ENCODE assay signal across 8 cellular contexts in the genomic region with DNA sequence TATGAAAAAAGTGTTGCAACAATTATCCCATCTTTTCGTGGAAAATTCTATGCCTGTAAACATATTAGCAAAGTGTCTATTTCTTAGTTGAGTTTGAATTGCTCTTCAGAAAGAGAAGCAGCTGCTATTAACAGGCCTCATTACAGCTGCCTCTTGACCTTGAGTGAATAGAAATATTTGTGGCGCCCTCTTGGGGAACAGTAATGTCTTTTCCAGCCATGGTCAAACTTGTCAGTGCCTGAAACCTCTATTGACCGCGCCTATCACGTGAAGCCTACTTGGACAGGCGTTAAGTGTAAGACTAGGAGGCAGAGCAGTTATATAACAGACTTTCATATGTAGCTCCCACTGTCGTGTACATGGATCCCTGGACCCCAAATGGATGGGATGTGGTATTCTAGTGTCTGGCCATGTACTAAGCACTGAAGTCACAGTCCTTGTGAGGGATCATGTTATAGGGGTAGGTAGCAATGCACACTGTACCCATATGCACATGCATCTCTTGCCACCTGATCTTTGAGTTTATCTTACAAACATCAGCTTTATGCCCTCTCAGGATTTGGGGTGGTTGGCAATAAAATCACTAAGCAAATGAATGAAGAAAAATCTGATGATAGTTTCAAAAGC.
DNase-seq lines count a peak whose midpoint lies in the region; ATAC-seq lines count a peak whose summit lies in the region.

No MANE protein-coding gene starts in this region.

- no peak overlapping the region for H3K4me3 Mint-ChIP-seq in stimulated activated memory B cell treated with anti-CD40 and anti-IgM and Interleukin-4, amounts not matched to agents 10 μg/mL and 1 μg/mL and 100 μg/mL, for 72 hours

- no peak overlapping the region for H3K9ac ChIP-seq in Karpas-422 (ENCODE audit: low read length)

- no peaks in the 10 kb centered on the region for H3K27me3 ChIP-seq in Karpas-422 (ENCODE audit: low read length)

- H3K79me2 ChIP-seq in Karpas-422 (ENCODE audit: low read length): no peaks in the 10 kb centered on the region

- 0 out of 2 replicates have a peak, but pooled peaks cover 6% of the 10 kb centered on the region for H4K20me1 ChIP-seq in Karpas-422 (ENCODE audit: insufficient read depth, low read depth, low read length)

- no peaks in the 10 kb centered on the region for H3K27me3 Mint-ChIP-seq in stimulated activated memory B cell treated with anti-CD40 and anti-IgM and Interleukin-4, amounts not matched to agents 10 μg/mL and 1 μg/mL and 100 μg/mL, for 72 hours

- H3K9me2 ChIP-seq in Karpas-422 (replicated peaks; ENCODE audit: insufficient read depth, low read length): no peaks in the 10 kb centered on the region

- H3K9me3 ChIP-seq in Karpas-422 (ENCODE audit: low read length): no peaks in the 10 kb centered on the region

- no peak overlapping the region for H2AFZ ChIP-seq in Karpas-422 (ENCODE audit: low read length)

- H3K4me1 ChIP-seq in Karpas-422 (ENCODE audit: low read length): peaks cover 10% of the 10 kb centered on the region

- H3K36me3 ChIP-seq in Karpas-422 (ENCODE audit: insufficient read depth, low read length): no peaks in the 10 kb centered on the region

- DNase-seq in GM04504 (ENCODE audit: low read depth) (peak; percentile 14), Karpas-422 (peak; percentile 83), RPMI7951 (ENCODE audit: low read depth) (peak; percentile 61), glomerular visceral epithelial cell (ENCODE audit: extremely low spot score) (peak; percentile 57), middle frontal gyrus (ENCODE audit: extremely low spot score, low spot score) (no peak)
- no peak for DNase-seq in activated CD8-positive, alpha-beta memory T cell treated with anti-CD3 and anti-CD28 coated beads, Interleukin-2, amount 50 U/mL, for 48 hours

- no peak overlapping the region for H3K4me2 ChIP-seq in Karpas-422 (ENCODE audit: low read depth, low read length, poor library complexity, severe bottlenecking)

- H3K4me1 Mint-ChIP-seq in stimulated activated memory B cell treated with anti-CD40 and anti-IgM and Interleukin-4, amounts not matched to agents 10 μg/mL and 1 μg/mL and 100 μg/mL, for 72 hours: no peaks in the 10 kb centered on the region

- H3K27ac ChIP-seq in Karpas-422 (ENCODE audit: low read length): no peak overlapping the region

- no peak overlapping the region for H3K27ac Mint-ChIP-seq in stimulated activated memory B cell treated with anti-CD40 and anti-IgM and Interleukin-4, amounts not matched to agents 10 μg/mL and 1 μg/mL and 100 μg/mL, for 72 hours

- H3K9me3 Mint-ChIP-seq in stimulated activated memory B cell treated with anti-CD40 and anti-IgM and Interleukin-4, amounts not matched to agents 10 μg/mL and 1 μg/mL and 100 μg/mL, for 72 hours: peaks cover 8% of the 10 kb centered on the region

- H3K36me3 Mint-ChIP-seq in stimulated activated memory B cell treated with anti-CD40 and anti-IgM and Interleukin-4, amounts not matched to agents 10 μg/mL and 1 μg/mL and 100 μg/mL, for 72 hours: peaks cover 47% of the 10 kb centered on the region

- H3K4me3 ChIP-seq in Karpas-422 (ENCODE audit: low read length): no peak overlapping the region

- peak; percentile 85 for ATAC-seq in GM21619 (IDR thresholded peaks at IDR 0.05; ENCODE audit: unreplicated experiment)
- ATAC-seq in stimulated activated memory B cell treated with anti-CD40 and anti-IgM and Interleukin-4, amounts not matched to agents 10 μg/mL and 1 μg/mL and 100 μg/mL, for 72 hours: peak; percentile 54

Comparison
In these comparisons a context has a peak if more than half of its experiments do, and no peak if none do; other contexts are left out.
1. DNase-seq: peak in GM04504 (single experiment), Karpas-422 (single experiment), RPMI7951 (single experiment) and glomerular visceral epithelial cell (single experiment); none in middle frontal gyrus (single experiment) and activated CD8-positive, alpha-beta memory T cell treated with anti-CD3 and anti-CD28 coated beads, Interleukin-2, amount 50 U/mL, for 48 hours (single experiment).